In genomic region chr12:47837190-47838171, GRCh38 we compare ENCODE assay signal across 1 cellular context.
TF ChIP-seq lines count a peak whose summit lies in the region.

No MANE protein-coding gene starts in this region.

TF ChIP-seq in SK-N-SH treated with all-trans-retinoic acid at 6 μM for 48 hours, 23 proteins besides CTCF, POLR2A, EP300 and RAD21 (continued from another document):
- TF ChIP-seq CSRNP3 (CRISPR knock-in tag; IDR thresholded peaks at IDR 0.05) (no peak), CSDC2 (CRISPR knock-in tag; IDR thresholded peaks at IDR 0.05) (no peak), GLIS3 (CRISPR knock-in tag; IDR thresholded peaks at IDR 0.05) (no peak), RARB (CRISPR knock-in tag; IDR thresholded peaks at IDR 0.05) (no peak), ARNTL (CRISPR knock-in tag; IDR thresholded peaks at IDR 0.05; ENCODE audit: borderline replicate concordance, low read depth) (no peak)
TF ChIP-seq in SK-N-SH treated with all-trans-retinoic acid at 6 μM for 48 hours: peak in this region for 0.
